In the genomic region with DNA sequence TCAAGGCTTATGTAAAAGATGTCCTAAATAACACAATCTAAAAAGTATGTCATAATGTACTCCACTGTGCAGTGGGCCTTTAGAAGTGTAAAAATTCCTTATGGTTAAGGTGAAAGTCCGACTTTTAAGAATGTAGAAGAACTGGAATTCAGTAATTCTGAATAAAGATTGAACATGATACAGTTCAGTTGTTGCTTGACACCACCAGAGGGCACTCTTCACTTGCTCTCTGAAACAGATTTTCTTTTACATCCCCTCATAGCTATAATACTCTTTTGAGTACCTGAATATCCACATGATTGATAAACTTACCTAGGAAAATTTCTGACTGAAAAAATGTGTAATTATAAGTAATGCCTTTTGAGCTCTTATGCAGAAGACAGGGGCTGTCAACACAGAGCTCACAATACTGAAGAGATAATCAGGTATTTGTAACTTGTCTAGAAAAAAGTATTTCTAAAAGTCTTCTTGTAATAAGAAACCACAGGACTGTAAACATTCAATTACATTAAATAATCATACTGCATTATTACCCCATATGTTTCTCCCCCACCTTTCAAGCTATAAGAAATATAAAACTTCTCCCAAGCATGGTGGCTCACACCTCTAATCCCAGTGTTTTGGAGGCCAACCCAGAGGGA, we compare ENCODE assay signal across 8 cellular contexts.
DNase-seq lines count a peak whose midpoint lies in the region; ATAC-seq and TF ChIP-seq lines count a peak whose summit lies in the region.

No MANE protein-coding gene starts in this region.

- no peaks in the 10 kb centered on the region for H3K9me3 ChIP-seq in A673 (ENCODE audit: low read depth, low read length, poor library complexity, severe bottlenecking)

- H3K4me3 ChIP-seq in A673 (ENCODE audit: low read depth, low read length, poor library complexity, severe bottlenecking) = no peak overlapping the region

- POLR2A ChIA-PET in A673 (lab: Charles Lee; ENCODE audit: low non-redundant PET) = no interaction called here

- TF ChIP-seq CTCF in A673 (conservative IDR thresholded peaks at IDR 0.05; ENCODE audit: low read depth, low read length) (peak; percentile 89), VCaP (conservative IDR thresholded peaks at IDR 0.05) (peak; percentile 89)

- ATAC-seq in HG02642 (IDR thresholded peaks at IDR 0.05; ENCODE audit: poor library complexity, unreplicated experiment) (peak; percentile 65), HG03139 (IDR thresholded peaks at IDR 0.05; ENCODE audit: unreplicated experiment) (no peak)

- no peak overlapping the region for H3K27ac ChIP-seq in A673 (ENCODE audit: low read depth, low read length, poor library complexity, severe bottlenecking)
- H3K27ac ChIP-seq in VCaP = no peak overlapping the region

- no peaks in the 10 kb centered on the region for H3K36me3 ChIP-seq in A673 (ENCODE audit: insufficient read depth, low read length, poor library complexity, severe bottlenecking)

- DNase-seq in A673 (ENCODE audit: low spot score) (peak; percentile 54), EL (peak; percentile 62), NCI-H2029 treated with DMSO at 0.1 percent for 48 hours (lab: John Stamatoyannopoulos, UW) (peak; percentile 62), glomerular endothelial cell (ENCODE audit: extremely low read depth, low read depth, low spot score) (peak; percentile 45), putamen (ENCODE audit: low spot score) (peak; percentile 47)

- no TSS peak for BruUV-seq in A673 (replicated peaks; lab: Mats Ljungman, UMichigan)

- H3K27me3 ChIP-seq in A673 (replicated peaks; ENCODE audit: insufficient read depth, low read depth, low read length, poor library complexity) = no peaks in the 10 kb centered on the region

- intact Hi-C loops in A673 (cut with micrococcal nuclease; ENCODE audit: unreplicated experiment) = loop anchor here (1.0 kb wide), 3 partner anchors 276 to 337 kb away; partner anchors contain the start of gene PREP

- H3K4me1 ChIP-seq in A673 (ENCODE audit: insufficient read depth, low read length, poor library complexity, severe bottlenecking) = no peaks in the 10 kb centered on the region

- CTCF ChIA-PET in A673 (lab: Charles Lee) = interaction anchor here (0.6 to 1.1 kb wide), 4 partner anchors 275 to 350 kb away, joined by 3 to 12 read pairs (median 6); partner anchors contain the start of gene PREP
